23 cellular contexts compared by ENCODE assay signal in the genomic region with DNA sequence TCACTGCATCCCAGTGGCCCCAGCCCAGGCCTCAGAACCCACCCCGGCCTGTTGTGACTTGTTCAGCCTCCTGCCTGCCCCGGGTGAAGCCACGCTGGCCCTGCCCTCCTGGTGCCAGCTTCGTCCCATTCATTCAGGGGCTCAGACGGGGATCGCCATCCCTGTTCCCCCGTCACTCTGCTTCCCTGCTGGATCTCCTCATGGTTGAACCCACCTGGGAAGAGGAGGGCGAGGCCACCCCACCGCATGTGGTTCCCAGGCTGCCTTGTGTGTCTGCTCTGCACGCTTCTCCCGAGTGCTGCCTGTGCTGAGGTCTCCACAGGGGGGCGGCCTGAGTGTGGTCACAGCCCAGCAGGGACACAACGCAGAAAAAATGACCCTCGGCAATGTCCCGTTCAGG.
DNase-seq lines count a peak whose midpoint lies in the region; ATAC-seq, FAIRE-seq and TF ChIP-seq lines count a peak whose summit lies in the region.
"Had no signal": no experiment of that assay in that cellular context is flagged by ENCODE, and none has a peak within 500 bp of the region (broad histone marks: within the 10 kb centered on the region; RNA-seq: fewer than 3 reads in every experiment).

No MANE protein-coding gene starts in this region.

- H2BK15ac ChIP-seq in H1 (ENCODE audit: low read length) (no peak overlapping the region), neuronal stem cell (ENCODE audit: low read length) (peak overlapping the region; percentile 61)

- no peak overlapping the region for H3K18ac ChIP-seq in H1 (ENCODE audit: extremely low read depth, low read length)
- H3K18ac ChIP-seq in neuronal stem cell (ENCODE audit: low read length), result no peak overlapping the region

- CTCF ChIA-PET in PC-3 (lab: Charles Lee) (no interaction called here), H1 (lab: Charles Lee; ENCODE audit: partially characterized antibody) (no interaction called here), A673 (lab: Charles Lee) (no interaction called here)

- H3K4ac ChIP-seq in H1 (replicated peaks; ENCODE audit: insufficient read length, low read depth, low read length) (no peak overlapping the region), neuronal stem cell (ENCODE audit: low read length) (no peak overlapping the region)

- H2AK5ac ChIP-seq in H1 (ENCODE audit: low read depth, low read length) (no peak overlapping the region), neuronal stem cell (ENCODE audit: low read depth, low read length) (no peak overlapping the region)

- no peaks in the 10 kb centered on the region; the same call in 1 of the 2 replicates for H3K79me1 ChIP-seq in H1 (ENCODE audit: low read depth, low read length)
- peaks cover 5% of the 10 kb centered on the region for H3K79me1 ChIP-seq in neuronal stem cell (ENCODE audit: low read depth, low read length)

- H3K27ac Mint-ChIP-seq in stimulated activated naive CD8-positive, alpha-beta T cell treated with anti-CD3 and anti-CD28 coated beads, Interleukin-15, amount 100 ng/mL, for 72 hours, result peak overlapping the region in 1 of 2 donors; percentile 94
- H3K27ac Mint-ChIP-seq: B cell; CD4-positive, alpha-beta T cell; CD8-positive, alpha-beta T cell had no signal

- TF ChIP-seq RAD21 in H1 (IDR thresholded peaks at IDR 0.05 in 1 of 2, conservative IDR thresholded peaks at IDR 0.05 in 1 of 2; ENCODE audit: low read depth in 2 of 2, low read length in 2 of 2), result no peak

- POLR2A ChIA-PET in PC-3 (lab: Charles Lee; ENCODE audit: unreplicated experiment) (no interaction called here), H1 (lab: Charles Lee; ENCODE audit: partially characterized antibody) (no interaction called here), A673 (lab: Charles Lee; ENCODE audit: low non-redundant PET) (no interaction called here)

- no peak overlapping the region for H3K4me3 ChIP-seq in PC-3 (ENCODE audit: low read length)
- H3K4me3 ChIP-seq in H1 (ENCODE audit: extremely low read depth in 1 of 4, insufficient read depth in 2 of 4, low read depth in 3 of 4, low read length in 4 of 4), result no peak overlapping the region
- H3K4me3 ChIP-seq in neuronal stem cell (ENCODE audit: low read length in 2 of 2), result no peak overlapping the region
- no peak overlapping the region for H3K4me3 ChIP-seq in A673 (ENCODE audit: low read depth, low read length, poor library complexity, severe bottlenecking)
- H3K4me3 ChIP-seq: BLaER1 treated with 17β-estradiol and CSF1 and Interleukin-3, amounts not matched to agents 10 nM and 100 nM had no signal

- H3K9ac ChIP-seq in PC-3 (ENCODE audit: low read length) (no peak overlapping the region), H1 (replicated peaks in 1 of 4; ENCODE audit: extremely low read depth in 1 of 4, low read depth in 3 of 4, low read length in 3 of 4) (no peak overlapping the region), neuronal stem cell (ENCODE audit: low read depth, low read length, poor library complexity) (no peak overlapping the region)
- H3K9ac ChIP-seq: BLaER1 treated with 17β-estradiol and CSF1 and Interleukin-3, amounts not matched to agents 10 nM and 100 nM had no signal

- no peaks in the 10 kb centered on the region for H3K4me1 Mint-ChIP-seq in stimulated activated naive CD8-positive, alpha-beta T cell treated with anti-CD3 and anti-CD28 coated beads, Interleukin-15, amount 100 ng/mL, for 72 hours
- H3K4me1 Mint-ChIP-seq: B cell had no signal

- H4K91ac ChIP-seq in H1 (replicated peaks; ENCODE audit: insufficient read length, low read length) (no peak overlapping the region), neuronal stem cell (ENCODE audit: low read depth, low read length, poor library complexity) (no peak overlapping the region)

- ATAC-seq in PC-3, result no peak
- ATAC-seq in stimulated activated naive CD8-positive, alpha-beta T cell treated with anti-CD3 and anti-CD28 coated beads, Interleukin-15, amount 100 ng/mL, for 72 hours, result no peak
- ATAC-seq: CD8-positive, alpha-beta T cell had no signal

- no peaks in the 10 kb centered on the region for H3K9me3 ChIP-seq in PC-3 (ENCODE audit: low read length)
- peaks cover 87 to 99% of the 10 kb centered on the region in 2 experiments for H3K9me3 ChIP-seq in H1 (ENCODE audit: insufficient read depth in 2 of 2, low read depth in 1 of 2, low read length in 1 of 2)
- H3K9me3 ChIP-seq in neuronal stem cell (replicated peaks in 1 of 2; ENCODE audit: control insufficient read depth in 2 of 2, insufficient read depth in 1 of 2, low read depth in 1 of 2, low read length in 2 of 2), result peaks cover 0 to 7% of the 10 kb centered on the region in 2 donors
- H3K9me3 ChIP-seq in A673 (ENCODE audit: low read depth, low read length, poor library complexity, severe bottlenecking), result peaks cover 7% of the 10 kb centered on the region
- H3K9me3 ChIP-seq: Caco-2 had no signal

- WGBS in H1 (ENCODE audit: extremely low coverage in 1 of 2, insufficient coverage in 1 of 2, insufficient read length in 1 of 2, insufficient replicate concordance in 2 of 2, low coverage in 1 of 2, low lambda C conversion rate in 2 of 2, missing lambda C conversion rate in 1 of 2), 2 experiments, result 86% methylated on average over 12 of the region's 15 CpGs; no CpG with 5 or more reads in 1 of the 2 experiments
- WGBS in neuronal stem cell (ENCODE audit: extremely low coverage in 2 of 2, insufficient read length in 2 of 2, insufficient replicate concordance in 1 of 2), 2 donors, result no CpG with 5 or more reads among the region's 15 CpGs

- H2BK120ac ChIP-seq in H1 (replicated peaks; ENCODE audit: low read depth, low read length) (no peak overlapping the region), neuronal stem cell (ENCODE audit: low read depth, low read length) (no peak overlapping the region)

- H3K9me2 ChIP-seq in PC-3 (replicated peaks; ENCODE audit: low read length), result no peaks in the 10 kb centered on the region

- no peak overlapping the region for H3K56ac ChIP-seq in H1 (replicated peaks; ENCODE audit: insufficient read length, low read depth, low read length)

- TF ChIP-seq EP300 in H1 (IDR thresholded peaks at IDR 0.05; ENCODE audit: borderline replicate concordance in 1 of 2, low read depth in 2 of 2, low read length in 2 of 2), result no peak

- H3K4me3 Mint-ChIP-seq in stimulated activated naive CD8-positive, alpha-beta T cell treated with anti-CD3 and anti-CD28 coated beads, Interleukin-15, amount 100 ng/mL, for 72 hours, result no peak overlapping the region
- H3K4me3 Mint-ChIP-seq: B cell; CD4-positive, alpha-beta T cell; CD8-positive, alpha-beta T cell had no signal

- TF ChIP-seq POLR2A in H1 (IDR thresholded peaks at IDR 0.05; ENCODE audit: control extremely low read depth in 1 of 2, low read depth in 2 of 2, low read length in 2 of 2), result no peak

- H3K79me2 ChIP-seq in PC-3 (ENCODE audit: low read length) (no peaks in the 10 kb centered on the region), H1 (ENCODE audit: control insufficient read depth in 1 of 2, insufficient read depth in 2 of 2, low read length in 2 of 2) (no peaks in the 10 kb centered on the region)

- no peaks in the 10 kb centered on the region for H3F3A ChIP-seq in PC-3 (ENCODE audit: low read length, unreplicated experiment)

- TF ChIP-seq CTCF in PC-3 (conservative IDR thresholded peaks at IDR 0.05; ENCODE audit: low read depth, low read length) (peak; percentile 15; the same call in 1 of the 2 replicates), H1 (IDR thresholded peaks at IDR 0.05; ENCODE audit: control extremely low read depth in 1 of 3, insufficient read depth in 1 of 3, low read depth in 1 of 3, low read length in 3 of 3) (no peak), A673 (conservative IDR thresholded peaks at IDR 0.05; ENCODE audit: low read depth, low read length) (no peak)

- no peaks in the 10 kb centered on the region for H3K27me3 Mint-ChIP-seq in stimulated activated naive CD8-positive, alpha-beta T cell treated with anti-CD3 and anti-CD28 coated beads, Interleukin-15, amount 100 ng/mL, for 72 hours
- H3K27me3 Mint-ChIP-seq: B cell; CD4-positive, alpha-beta T cell had no signal

- H3K27ac ChIP-seq in PC-3 (ENCODE audit: low read length) (no peak overlapping the region), H1 (ENCODE audit: low read depth, low read length) (no peak overlapping the region), neuronal stem cell (replicated peaks; ENCODE audit: low read length) (no peak overlapping the region), A673 (ENCODE audit: low read depth, low read length, poor library complexity, severe bottlenecking) (no peak overlapping the region)
- H3K27ac ChIP-seq: BLaER1 treated with 17β-estradiol and CSF1 and Interleukin-3, amounts not matched to agents 10 nM and 100 nM; C4-2B had no signal

- H3K27me3 ChIP-seq in PC-3 (ENCODE audit: low read length) (peaks cover 74% of the 10 kb centered on the region), H1 (replicated peaks in 1 of 4; ENCODE audit: control insufficient read depth in 3 of 4, extremely low read depth in 1 of 4, insufficient read depth in 3 of 4, low read length in 3 of 4) (no peaks in the 10 kb centered on the region), neuronal stem cell (ENCODE audit: control insufficient read depth in 3 of 3, insufficient read depth in 3 of 3, low read depth in 1 of 3, low read length in 3 of 3) (peaks cover 0 to 28% (median 0%) of the 10 kb centered on the region in 3 experiments), A673 (replicated peaks; ENCODE audit: insufficient read depth, low read depth, low read length, poor library complexity) (no peaks in the 10 kb centered on the region)
- H3K27me3 ChIP-seq: BLaER1 treated with 17β-estradiol and CSF1 and Interleukin-3, amounts not matched to agents 10 nM and 100 nM had no signal

- intact Hi-C loops in PC-3 (cut with micrococcal nuclease) (no loop called here), A673 (cut with micrococcal nuclease; ENCODE audit: unreplicated experiment) (no loop called here)

- no peak overlapping the region for H2BK5ac ChIP-seq in H1 (ENCODE audit: low read depth, low read length)
- H2BK5ac ChIP-seq in neuronal stem cell (ENCODE audit: low read length), result no peak overlapping the region

- H3K9me3 Mint-ChIP-seq in stimulated activated naive CD8-positive, alpha-beta T cell treated with anti-CD3 and anti-CD28 coated beads, Interleukin-15, amount 100 ng/mL, for 72 hours, result peaks cover 8 to 12% of the 10 kb centered on the region in 2 donors
- H3K9me3 Mint-ChIP-seq: CD4-positive, alpha-beta T cell; CD8-positive, alpha-beta T cell had no signal

- no peak overlapping the region for H2BK12ac ChIP-seq in H1 (ENCODE audit: low read depth, low read length)
- no peak overlapping the region for H2BK12ac ChIP-seq in neuronal stem cell (ENCODE audit: low read length)

- H3K4me2 ChIP-seq in PC-3 (ENCODE audit: low read length), result no peak overlapping the region
- H3K4me2 ChIP-seq in H1 (ENCODE audit: insufficient read depth in 1 of 2, low read depth in 2 of 2, low read length in 2 of 2), result no peak overlapping the region
- no peak overlapping the region for H3K4me2 ChIP-seq in neuronal stem cell (ENCODE audit: insufficient read depth, low read length, poor library complexity, severe bottlenecking)

- H3K23me2 ChIP-seq in H1 (ENCODE audit: low read depth, low read length), result no peaks in the 10 kb centered on the region

- no peak overlapping the region for H3K23ac ChIP-seq in H1 (ENCODE audit: insufficient read length)
- H3K23ac ChIP-seq in neuronal stem cell (ENCODE audit: low read depth, low read length, poor library complexity), result no peak overlapping the region

- no peak for FAIRE-seq in H1 (lab: Jason Lieb, UNC)
- FAIRE-seq: A204.1, D721Med, G401.6, GM12891, GM19239 had no signal

- H4K8ac ChIP-seq in H1 (ENCODE audit: extremely low read depth, insufficient read depth, low read length) (peak overlapping the region; percentile 5; the same call in 1 of the 2 replicates), neuronal stem cell (ENCODE audit: low read depth, low read length) (no peak overlapping the region)

- peak; percentile 35 for DNase-seq in HuH-7.5 (ENCODE audit: low spot score)
- DNase-seq in PC-3, result no peak
- DNase-seq in H1 (ENCODE audit: low read depth in 1 of 2, low spot score in 2 of 2), result no peak
- no peak for DNase-seq in neuronal stem cell (ENCODE audit: low spot score)
- DNase-seq in stimulated activated naive CD8-positive, alpha-beta T cell treated with anti-CD3 and anti-CD28 coated beads, Interleukin-15, amount 100 ng/mL, for 72 hours, result no peak
- DNase-seq in A673 (ENCODE audit: low spot score), result no peak
- no peak for DNase-seq in stimulated activated CD4-positive, alpha-beta T cell treated with anti-CD3 and anti-CD28 coated beads, Interleukin-15, amount 100 ng/mL, for 24 hours
- DNase-seq: 8988T; AML-193; Caco-2; Calu3; CD4-positive, alpha-beta T cell; CD8-positive, alpha-beta T cell; DMS79 treated with DMSO at 0.1 percent for 48 hours; GF-D8 had no signal

- H4K5ac ChIP-seq in H1 (ENCODE audit: insufficient read length, low read depth, low read length), result no peak overlapping the region

- H2AFZ ChIP-seq in PC-3 (ENCODE audit: low read length) (no peak overlapping the region), H1 (ENCODE audit: low read length) (no peak overlapping the region), neuronal stem cell (ENCODE audit: low read length) (no peak overlapping the region)

- H4K20me1 ChIP-seq in PC-3 (ENCODE audit: low read length) (no peaks in the 10 kb centered on the region), H1 (replicated peaks in 1 of 2; ENCODE audit: control insufficient read depth in 1 of 2, insufficient read depth in 2 of 2, low read length in 2 of 2) (peaks cover 0 to 5% of the 10 kb centered on the region in 2 experiments)

- H3K14ac ChIP-seq in H1 (ENCODE audit: insufficient read length) (no peak overlapping the region), neuronal stem cell (ENCODE audit: low read length) (no peak overlapping the region)

- H3K4me1 ChIP-seq in PC-3 (ENCODE audit: insufficient read depth, low read length), result no peaks in the 10 kb centered on the region
- H3K4me1 ChIP-seq in H1 (replicated peaks in 1 of 4; ENCODE audit: control insufficient read depth in 3 of 4, insufficient read depth in 4 of 4, low read length in 3 of 4), result no peaks in the 10 kb centered on the region
- H3K4me1 ChIP-seq in neuronal stem cell (ENCODE audit: control insufficient read depth in 2 of 2, insufficient read depth in 1 of 2, low read depth in 1 of 2, low read length in 2 of 2), result no peaks in the 10 kb centered on the region
- no peaks in the 10 kb centered on the region for H3K4me1 ChIP-seq in A673 (ENCODE audit: insufficient read depth, low read length, poor library complexity, severe bottlenecking)
- H3K4me1 ChIP-seq: Caco-2 had no signal

- BruUV-seq in PC-3 (replicated peaks; lab: Mats Ljungman, UMichigan), result no TSS peak
- BruUV-seq in A673 (replicated peaks; lab: Mats Ljungman, UMichigan), result no TSS peak

- no peak overlapping the region for H2BK20ac ChIP-seq in H1 (ENCODE audit: low read length)

- no peaks in the 10 kb centered on the region for H3K36me3 ChIP-seq in PC-3 (ENCODE audit: low read depth, low read length)
- H3K36me3 ChIP-seq in H1 (ENCODE audit: control insufficient read depth in 2 of 4, insufficient read depth in 4 of 4, low read length in 3 of 4), result peaks cover 0 to 4% (median 0%) of the 10 kb centered on the region in 4 experiments; a peak in 1 of 8 replicates
- H3K36me3 ChIP-seq in neuronal stem cell (replicated peaks in 1 of 2; ENCODE audit: control insufficient read depth in 2 of 2, insufficient read depth in 2 of 2, low read length in 2 of 2), result no peaks in the 10 kb centered on the region
- H3K36me3 ChIP-seq in A673 (ENCODE audit: insufficient read depth, low read length, poor library complexity, severe bottlenecking), result no peaks in the 10 kb centered on the region
- H3K36me3 ChIP-seq: BLaER1 treated with 17β-estradiol and CSF1 and Interleukin-3, amounts not matched to agents 10 nM and 100 nM had no signal
